ENCODE assay signal across 20 cellular contexts in the genomic region with DNA sequence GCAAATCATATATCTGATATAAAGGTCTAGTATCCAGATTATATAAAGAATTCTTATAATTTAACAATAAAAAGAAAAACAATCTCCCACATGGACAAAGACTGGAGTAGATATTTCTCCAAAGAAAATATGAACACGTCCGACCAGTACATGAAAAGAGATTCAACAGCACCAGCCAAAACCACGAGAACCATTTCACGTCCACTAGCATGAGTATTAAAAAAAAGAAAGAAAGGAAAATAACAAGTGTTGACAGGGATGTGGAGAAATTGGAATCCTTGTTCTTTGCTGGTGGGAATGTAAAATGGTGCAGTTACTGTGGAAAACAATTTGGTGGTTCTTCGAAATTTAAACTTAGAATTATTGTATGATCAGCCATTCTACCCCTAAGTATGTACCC.
"Had no signal": no experiment of that assay in that cellular context is flagged by ENCODE, and none has a peak within 500 bp of the region (broad histone marks: within the 10 kb centered on the region; RNA-seq: fewer than 3 reads in every experiment).

No MANE protein-coding gene starts in this region.

- H3K27ac ChIP-seq: dorsolateral prefrontal cortex, foreskin keratinocyte, left ventricle myocardium inferior, lower lobe of right lung, pancreas, suprapubic skin, thyroid gland, upper lobe of left lung, uterus had no signal

- H3K4me1 ChIP-seq: lower lobe of right lung, pancreas, thyroid gland had no signal

- H3K36me3 ChIP-seq: left ventricle myocardium inferior, lower lobe of right lung, pancreas, suprapubic skin, thyroid gland, upper lobe of left lung, uterus had no signal

- DNase-seq: cortex of kidney; dorsolateral prefrontal cortex; effector CD8-positive, alpha-beta T cell; left ventricle myocardium inferior; lower lobe of right lung; mesendoderm; naive B cell; occipital lobe; pancreas; right cardiac atrium; stimulated activated CD4-positive, alpha-beta T cell treated with anti-CD3 and anti-CD28 coated beads, Interleukin-2, amount 100 ng/mL, for 48 hours; stimulated activated CD8-positive, alpha-beta memory T cell treated with anti-CD3 and anti-CD28 coated beads, Interleukin-4, amount 100 ng/mL, for 48 hours; stimulated activated naive CD8-positive, alpha-beta T cell treated with anti-CD3 and anti-CD28 coated beads, Interleukin-15, Interleukin-2, amounts not matched to agents 100 U/mL and 50 U/mL, for 24 hours; thyroid gland; upper lobe of left lung; uterus had no signal

- H3K4me3 ChIP-seq: dorsolateral prefrontal cortex, left ventricle myocardium inferior, lower lobe of right lung, pancreas, smooth muscle cell, suprapubic skin, thyroid gland, upper lobe of left lung, uterus had no signal

- H3K9me3 ChIP-seq: left ventricle myocardium inferior, lower lobe of right lung, pancreas, suprapubic skin, thyroid gland, upper lobe of left lung, uterus had no signal

- H3K27me3 ChIP-seq: dorsolateral prefrontal cortex, pancreas, suprapubic skin, thyroid gland, upper lobe of left lung, uterus had no signal

- H3K4me2 ChIP-seq: smooth muscle cell had no signal

- ATAC-seq: esophagus mucosa, lower lobe of right lung, pancreas, right cardiac atrium had no signal
